ENCODE assay signal across 17 cellular contexts in genomic region chr4:181662383-181662782, GRCh38.
DNase-seq lines count a peak whose midpoint lies in the region; ATAC-seq and TF ChIP-seq lines count a peak whose summit lies in the region.
"Had no signal": no experiment of that assay in that cellular context is flagged by ENCODE, and none has a peak within 500 bp of the region (broad histone marks: within the 10 kb centered on the region; RNA-seq: fewer than 3 reads in every experiment).

No MANE protein-coding gene starts in this region.

- no peaks in the 10 kb centered on the region for H3K9me3 ChIP-seq in HAP-1
- H3K9me3 ChIP-seq in upper lobe of right lung: no peaks in the 10 kb centered on the region
- H3K9me3 ChIP-seq: BLaER1 had no signal

- DNase-seq in HAP-1 (ENCODE audit: low spot score in 2 of 2): peak; percentile 57 to 61
- peak; percentile 60 for DNase-seq in NCI-H69 (lab: John Stamatoyannopoulos, UW)
- DNase-seq in fibroblast of mammary gland (ENCODE audit: low read depth): peak; percentile 81
- no peak for DNase-seq in osteocyte (ENCODE audit: extremely low spot score, unreplicated experiment)
- DNase-seq in DMS114 treated with DMSO at 0.1 percent for 48 hours (lab: John Stamatoyannopoulos, UW; ENCODE audit: unreplicated experiment): no peak
- DNase-seq in GOT3 (lab: John Stamatoyannopoulos, UW): no peak
- DNase-seq in upper lobe of right lung: no peak
- no peak for DNase-seq in SHP77 (lab: John Stamatoyannopoulos, UW)
- DNase-seq: activated CD4-positive, alpha-beta T cell treated with anti-CD3 and anti-CD28 coated beads, Interleukin-2, amount 10 ng/mL, durations not matched to agents 7 days and 5 days; NCI-H187 treated with DMSO at 0.1 percent for 48 hours; NCI-H82; occipital lobe; T-helper 9 cell had no signal

- H3K4me1 ChIP-seq in HAP-1: peaks cover 26% of the 10 kb centered on the region
- H3K4me1 ChIP-seq in upper lobe of right lung: no peaks in the 10 kb centered on the region

- peaks cover 5% of the 10 kb centered on the region for H3K27me3 ChIP-seq in HAP-1 (ENCODE audit: low read depth)
- H3K27me3 ChIP-seq in upper lobe of right lung: no peaks in the 10 kb centered on the region
- H3K27me3 ChIP-seq: BLaER1 had no signal

- peak overlapping the region; percentile 81 for H3K27ac Mint-ChIP-seq in osteocyte (ENCODE audit: unreplicated experiment)
- H3K27ac Mint-ChIP-seq: activated CD4-positive, alpha-beta T cell treated with anti-CD3 and anti-CD28 coated beads, Interleukin-2, amount 10 ng/mL, durations not matched to agents 7 days and 5 days; activated T-helper 1 cell treated with anti-CD3 and anti-CD28 coated beads, Interleukin-12 subunit alpha, Interleukin-12 subunit beta, Interleukin-2, Interleukin-4 antibody, amounts not matched to agents 30 ng/mL and 10 ng/mL and 1 ng/mL, durations not matched to agents 14 hours and 24 hours and 36 hours; memory B cell had no signal

- TF ChIP-seq CTCF in fibroblast of mammary gland (conservative IDR thresholded peaks at IDR 0.05; ENCODE audit: control insufficient read depth, insufficient read depth, low read depth, low read length) (no peak), osteocyte (IDR thresholded peaks at IDR 0.05) (no peak), upper lobe of right lung (IDR thresholded peaks at IDR 0.05) (no peak)

- H3K27ac ChIP-seq in upper lobe of right lung: no peak overlapping the region
- H3K27ac ChIP-seq: BLaER1 had no signal

- H3K4me1 Mint-ChIP-seq in osteocyte (ENCODE audit: unreplicated experiment): peaks cover 39% of the 10 kb centered on the region
- H3K4me1 Mint-ChIP-seq: activated CD4-positive, alpha-beta T cell treated with anti-CD3 and anti-CD28 coated beads, Interleukin-2, amount 10 ng/mL, durations not matched to agents 7 days and 5 days; memory B cell had no signal

- no peaks in the 10 kb centered on the region for H3K36me3 ChIP-seq in HAP-1 (replicated peaks)
- no peaks in the 10 kb centered on the region for H3K36me3 ChIP-seq in upper lobe of right lung
- H3K36me3 ChIP-seq: BLaER1 had no signal

- no peaks in the 10 kb centered on the region for H3K9me3 Mint-ChIP-seq in osteocyte (ENCODE audit: unreplicated experiment)
- H3K9me3 Mint-ChIP-seq: activated CD4-positive, alpha-beta T cell treated with anti-CD3 and anti-CD28 coated beads, Interleukin-2, amount 10 ng/mL, durations not matched to agents 7 days and 5 days; activated T-helper 1 cell treated with anti-CD3 and anti-CD28 coated beads, Interleukin-12 subunit alpha, Interleukin-12 subunit beta, Interleukin-2, Interleukin-4 antibody, amounts not matched to agents 30 ng/mL and 10 ng/mL and 1 ng/mL, durations not matched to agents 14 hours and 24 hours and 36 hours; memory B cell had no signal

- peak overlapping the region; percentile 21 for H3K4me3 Mint-ChIP-seq in osteocyte (ENCODE audit: unreplicated experiment)
- H3K4me3 Mint-ChIP-seq: activated CD4-positive, alpha-beta T cell treated with anti-CD3 and anti-CD28 coated beads, Interleukin-2, amount 10 ng/mL, durations not matched to agents 7 days and 5 days; activated T-helper 1 cell treated with anti-CD3 and anti-CD28 coated beads, Interleukin-12 subunit alpha, Interleukin-12 subunit beta, Interleukin-2, Interleukin-4 antibody, amounts not matched to agents 30 ng/mL and 10 ng/mL and 1 ng/mL, durations not matched to agents 14 hours and 24 hours and 36 hours; memory B cell had no signal

- no peak for ATAC-seq in upper lobe of right lung
- ATAC-seq: K562 had no signal

- in situ Hi-C loops in HAP-1 (cut with MboI; ENCODE audit: low sequenced_read_pairs): no loop called here

- H3K27me3 Mint-ChIP-seq in osteocyte (ENCODE audit: unreplicated experiment): no peaks in the 10 kb centered on the region
- H3K27me3 Mint-ChIP-seq: activated CD4-positive, alpha-beta T cell treated with anti-CD3 and anti-CD28 coated beads, Interleukin-2, amount 10 ng/mL, durations not matched to agents 7 days and 5 days; memory B cell had no signal

- intact Hi-C loops in upper lobe of right lung (cut with DNase I): no loop called here

- H3K4me3 ChIP-seq in HAP-1: no peak overlapping the region
- no peak overlapping the region for H3K4me3 ChIP-seq in fibroblast of mammary gland (ENCODE audit: control insufficient read depth, low read depth, low read length)
- H3K4me3 ChIP-seq in upper lobe of right lung: no peak overlapping the region
- H3K4me3 ChIP-seq: BLaER1, K562 had no signal

- no peaks in the 10 kb centered on the region for H3K36me3 Mint-ChIP-seq in osteocyte (ENCODE audit: unreplicated experiment)
- H3K36me3 Mint-ChIP-seq: memory B cell had no signal

Comparison
In these comparisons a context has a peak if more than half of its experiments do, and no peak if none do; other contexts are left out.
1. DNase-seq: peak in HAP-1 (2 of 2), NCI-H69 (single experiment) and fibroblast of mammary gland (single experiment); none in osteocyte (single experiment), DMS114 treated with DMSO at 0.1 percent for 48 hours (single experiment), GOT3 (single experiment), upper lobe of right lung (single experiment) and SHP77 (0 of 2).